In the genomic region with DNA sequence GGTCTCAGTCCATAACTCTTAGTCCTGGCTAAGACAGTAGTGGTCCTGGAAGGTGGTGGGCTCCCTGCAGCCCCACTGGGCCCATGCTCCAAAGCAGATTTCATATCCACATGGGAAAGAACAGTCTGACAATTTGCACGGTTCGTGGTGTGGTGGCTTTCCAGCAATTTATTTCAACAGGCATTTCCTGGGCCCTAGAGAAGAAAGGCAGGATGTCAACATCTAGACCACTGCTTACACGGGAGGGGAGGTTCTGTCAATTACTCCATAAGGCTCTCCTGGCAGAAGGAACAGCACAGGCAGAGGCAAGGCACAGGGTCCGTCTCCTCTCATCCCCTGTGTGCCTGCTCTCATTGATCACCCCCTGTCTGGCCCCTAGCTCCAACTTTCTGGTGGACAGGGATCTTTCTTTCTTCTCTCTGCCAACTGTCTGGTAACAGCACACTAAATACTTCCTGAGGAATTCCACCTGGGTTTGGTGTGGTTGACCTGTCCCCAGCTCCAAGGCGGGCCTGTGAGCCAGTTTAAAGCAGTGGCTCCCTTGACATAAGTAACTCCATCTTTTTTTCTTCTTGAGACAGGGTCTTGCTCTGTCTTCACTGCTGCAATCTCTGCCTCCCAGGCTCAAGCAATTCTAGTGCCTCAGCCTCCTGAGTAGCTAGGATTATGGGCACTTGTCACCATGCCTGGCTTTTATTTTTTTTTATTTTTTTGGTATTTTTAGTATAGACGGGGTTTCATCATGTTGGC, we compare ENCODE assay signal across 21 cellular contexts. TPM values are rescaled to one million over a fixed set of nuclear protein-coding genes. Genes with fewer than 3 reads are reported as not detected.
"Had no signal": no experiment of that assay in that cellular context is flagged by ENCODE, and none has a peak within 500 bp of the region (broad histone marks: within the 10 kb centered on the region; RNA-seq: fewer than 3 reads in every experiment).

No MANE protein-coding gene starts in this region.

- H3K4me1 ChIP-seq: prostate gland, uterus had no signal

- H3K36me3 ChIP-seq: gastrocnemius medialis, prostate gland, right atrium auricular region, uterus had no signal

- H3K4me3 ChIP-seq: coronary artery, gastrocnemius medialis, prostate gland, right atrium auricular region, uterus had no signal

- DNase-seq: activated B cell treated with CpG ODN at 0.5 μM for 24 hours; activated CD4-positive, alpha-beta memory T cell treated with anti-CD3 and anti-CD28 coated beads, Interleukin-2, amount 10 ng/mL, durations not matched to agents 7 days and 5 days; activated CD4-positive, alpha-beta T cell treated with anti-CD3 and anti-CD28 coated beads for 4 hours; activated CD8-positive, alpha-beta memory T cell treated with anti-CD3 and anti-CD28 coated beads, Interleukin-2, amount 10 ng/mL, durations not matched to agents 7 days and 5 days; activated naive CD4-positive, alpha-beta T cell; activated naive CD8-positive, alpha-beta T cell treated with anti-CD3 and anti-CD28 coated beads for 36 hours; amygdala; central memory CD4-positive, alpha-beta T cell; gastrocnemius medialis; head of caudate nucleus; left ventricle myocardium superior; stimulated activated CD4-positive, alpha-beta T cell treated with anti-CD3 and anti-CD28 coated beads, Interleukin-4, amount 100 ng/mL, for 24 hours; T-helper 1 cell; T-helper 9 cell; uterus had no signal

- H3K27me3 ChIP-seq: gastrocnemius medialis, right atrium auricular region, uterus had no signal

- ATAC-seq: activated CD8-positive, alpha-beta memory T cell treated with anti-CD3 and anti-CD28 coated beads, Interleukin-2, amount 10 ng/mL, durations not matched to agents 7 days and 5 days; activated T-helper 17 cell treated with anti-CD3 and anti-CD28 coated beads, Interleukin-2, amount 50 U/mL, for 72 hours; gastrocnemius medialis; left ventricle myocardium superior; stimulated activated memory B cell treated with anti-CD40 and anti-IgM and Interleukin-4, amounts not matched to agents 10 μg/mL and 1 μg/mL and 100 μg/mL, for 72 hours had no signal

- H3K9me3 ChIP-seq: gastrocnemius medialis, prostate gland, right atrium auricular region, uterus had no signal

- H3K27ac ChIP-seq: coronary artery, gastrocnemius medialis, right atrium auricular region, uterus had no signal

RNA-seq across cellular contexts. Expression of gene A4GALT, which starts 5.1 kb away (rescaled TPM):
- polyA plus RNA-seq: neural cell had no signal
